21 cellular contexts compared by ENCODE assay signal in the genomic region with DNA sequence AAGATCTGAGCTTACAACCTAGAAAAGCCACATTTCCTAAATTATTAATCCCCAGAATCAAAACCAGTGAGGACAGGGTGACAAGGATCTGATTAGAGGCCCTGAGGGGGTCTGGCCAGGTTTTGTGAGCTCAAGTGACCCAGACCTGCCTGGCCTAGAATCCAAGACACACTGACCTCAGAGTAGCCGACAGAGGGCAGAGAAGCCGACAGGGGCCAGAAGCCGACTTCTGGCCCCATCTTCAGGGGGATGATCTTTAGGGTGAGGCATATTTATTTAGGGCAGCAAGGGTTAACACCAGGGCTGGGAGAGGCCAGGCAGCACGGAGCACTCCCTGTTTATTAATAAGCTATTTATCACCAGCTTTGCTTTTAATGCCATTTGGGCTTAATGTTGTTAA. TPM values are rescaled to one million over a fixed set of nuclear protein-coding genes. Genes with fewer than 3 reads are reported as not detected.
A peak's percentile ranks its signal among the peaks of the same experiment; 100 is the strongest.
DNase-seq lines count a peak whose midpoint lies in the region; ATAC-seq, FAIRE-seq and TF ChIP-seq lines count a peak whose summit lies in the region.
"Had no signal": no experiment of that assay in that cellular context is flagged by ENCODE, and none has a peak within 500 bp of the region (broad histone marks: within the 10 kb centered on the region; RNA-seq: fewer than 3 reads in every experiment).

No MANE protein-coding gene starts in this region.

- H3K4me3 ChIP-seq in HepG2 (replicated peaks in 1 of 3; ENCODE audit: insufficient read depth in 1 of 3, low read depth in 2 of 3, low read length in 3 of 3), result no peak overlapping the region
- no peak overlapping the region for H3K4me3 ChIP-seq in right lobe of liver
- no peak overlapping the region for H3K4me3 ChIP-seq in WERI-Rb-1 (ENCODE audit: low read depth, low read length)
- no peak overlapping the region for H3K4me3 ChIP-seq in neural progenitor cell
- H3K4me3 ChIP-seq in stomach, result no peak overlapping the region
- H3K4me3 ChIP-seq: GM23248 had no signal

- FAIRE-seq in HepG2 (lab: Jason Lieb, UNC), result no peak
- FAIRE-seq: A204.1, D721Med, G401.6, GM12891, GM19239 had no signal

- no peak for TF ChIP-seq RAD21 in HepG2 (CRISPR knock-in tag; IDR thresholded peaks at IDR 0.05)

- H3K27ac Mint-ChIP-seq in neural progenitor cell, result peak overlapping the region; percentile 65
- H3K27ac Mint-ChIP-seq: CD4-positive, CD25-positive, alpha-beta regulatory T cell; CD8-positive, alpha-beta memory T cell had no signal

- H3K27me3 ChIP-seq in HepG2 (ENCODE audit: control insufficient read depth in 1 of 2, insufficient read depth in 2 of 2, low read length in 2 of 2), result peaks cover 7 to 27% of the 10 kb centered on the region in 2 experiments
- H3K27me3 ChIP-seq in right lobe of liver, result no peaks in the 10 kb centered on the region
- H3K27me3 ChIP-seq in WERI-Rb-1 (ENCODE audit: insufficient read depth, low read depth, severe bottlenecking), result no peaks in the 10 kb centered on the region
- H3K27me3 ChIP-seq in neural progenitor cell, result no peaks in the 10 kb centered on the region
- peaks cover 0 to 8% (median 0%) of the 10 kb centered on the region in 3 donors for H3K27me3 ChIP-seq in stomach
- H3K27me3 ChIP-seq: BE2C had no signal

- no peaks in the 10 kb centered on the region for H3F3A ChIP-seq in neural progenitor cell (ENCODE audit: low read depth)

- H3K9me3 ChIP-seq in HepG2 (ENCODE audit: low read length) (no peaks in the 10 kb centered on the region), right lobe of liver (no peaks in the 10 kb centered on the region), WERI-Rb-1 (ENCODE audit: severe bottlenecking) (no peaks in the 10 kb centered on the region), neural progenitor cell (ENCODE audit: low read depth) (no peaks in the 10 kb centered on the region), stomach (no peaks in the 10 kb centered on the region)
- H3K9me3 ChIP-seq: BE2C had no signal

- in situ Hi-C loops in HepG2 (cut with HindIII; ENCODE audit: extremely low pct_ligation_motif_present, low pct_unique_long_range_greater_than_20kb), result no loop called here

- H3K27ac ChIP-seq in HepG2 (ENCODE audit: extremely low read length, insufficient read depth, low read length) (no peak overlapping the region), right lobe of liver (no peak overlapping the region), WERI-Rb-1 (peak overlapping the region; percentile 89), neural progenitor cell (no peak overlapping the region), stomach (peak overlapping the region in 3 of 5 donors; percentile 20 to 57 (median 46))
- H3K27ac ChIP-seq: GM23248 had no signal

- TF ChIP-seq CTCF in HepG2 (CRISPR knock-in tag; IDR thresholded peaks at IDR 0.05), result no peak
- no peak for TF ChIP-seq CTCF in right lobe of liver (IDR thresholded peaks at IDR 0.05)
- TF ChIP-seq CTCF in WERI-Rb-1 (IDR thresholded peaks at IDR 0.05; ENCODE audit: low read depth, low read length), result peak; percentile 32; the same call in 1 of the 2 replicates
- TF ChIP-seq CTCF in neural progenitor cell (IDR thresholded peaks at IDR 0.05), result no peak
- TF ChIP-seq CTCF in stomach (IDR thresholded peaks at IDR 0.05), result no peak

- POLR2A ChIA-PET in HepG2 (lab: Yijun Ruan, JAX), result no interaction called here

- no peak for TF ChIP-seq POLR2A in HepG2 (IDR thresholded peaks at IDR 0.05; ENCODE audit: insufficient read depth in 1 of 2, low read depth in 2 of 2, low read length in 2 of 2)
- TF ChIP-seq POLR2A in right lobe of liver (IDR thresholded peaks at IDR 0.05), result no peak
- TF ChIP-seq POLR2A in stomach (IDR thresholded peaks at IDR 0.05), result no peak

- no peak for DNase-seq in HepG2 (ENCODE audit: low spot score)
- DNase-seq in right lobe of liver, result no peak
- DNase-seq in WERI-Rb-1, result peak; percentile 46
- no peak for DNase-seq in neural progenitor cell (ENCODE audit: low spot score)
- DNase-seq in stomach, result no peak
- no peak for DNase-seq in T-helper 2 cell
- no peak for DNase-seq in NCI-H128 (lab: John Stamatoyannopoulos, UW; ENCODE audit: unreplicated experiment)
- DNase-seq: ACHN; BE2C; C1 segment of cervical spinal cord; CD4-positive, CD25-positive, alpha-beta regulatory T cell; CD8-positive, alpha-beta memory T cell; COR-L47; GM23248; HCEC 1CT had no signal

- H4K20me1 ChIP-seq in HepG2 (ENCODE audit: insufficient read depth, low read length) (no peaks in the 10 kb centered on the region), neural progenitor cell (ENCODE audit: low read depth) (peaks cover 4% of the 10 kb centered on the region)

- H3K36me3 Mint-ChIP-seq in neural progenitor cell, result no peaks in the 10 kb centered on the region
- H3K36me3 Mint-ChIP-seq: CD4-positive, CD25-positive, alpha-beta regulatory T cell; CD8-positive, alpha-beta memory T cell had no signal

- 0% methylated on average over 1 of the region's 4 CpGs for WGBS in HepG2 (ENCODE audit: low lambda C conversion rate)
- WGBS in right lobe of liver (ENCODE audit: insufficient coverage, low coverage, low lambda C conversion rate, missing lambda C conversion rate), result 0% methylated on average over 1 of the region's 4 CpGs
- WGBS in stomach, 5 donors, result 48 to 62% (median 61%) methylated on average over 4 of the region's 4 CpGs

- peaks cover 29% of the 10 kb centered on the region for H3K4me1 Mint-ChIP-seq in neural progenitor cell

- CTCF ChIA-PET in HepG2 (lab: Yijun Ruan, JAX; ENCODE audit: low intra/inter-chr PET ratio, low total read pairs), result no interaction called here

- H3K4me2 ChIP-seq in HepG2 (ENCODE audit: low read depth, low read length) (no peak overlapping the region), neural progenitor cell (no peak overlapping the region)

- no peak overlapping the region for H3K4me3 Mint-ChIP-seq in neural progenitor cell
- H3K4me3 Mint-ChIP-seq: CD4-positive, CD25-positive, alpha-beta regulatory T cell; CD8-positive, alpha-beta memory T cell had no signal

- H3K36me3 ChIP-seq in HepG2 (replicated peaks in 1 of 2; ENCODE audit: control insufficient read depth in 1 of 2, insufficient read depth in 2 of 2, low read length in 2 of 2) (no peaks in the 10 kb centered on the region), right lobe of liver (no peaks in the 10 kb centered on the region), WERI-Rb-1 (peaks cover 31% of the 10 kb centered on the region), neural progenitor cell (no peaks in the 10 kb centered on the region), stomach (peaks cover 0 to 10% (median 2%) of the 10 kb centered on the region in 4 donors)
- H3K36me3 ChIP-seq: BE2C had no signal

- TF ChIP-seq EP300 in HepG2 (IDR thresholded peaks at IDR 0.05; ENCODE audit: low read depth in 2 of 2, low read length in 2 of 2), result no peak
- TF ChIP-seq EP300 in HepG2 (CRISPR knock-in tag; IDR thresholded peaks at IDR 0.05; ENCODE audit: borderline replicate concordance), result no peak
- TF ChIP-seq EP300 in stomach (IDR thresholded peaks at IDR 0.05), result no peak

- H3K9me3 Mint-ChIP-seq in neural progenitor cell, result no peaks in the 10 kb centered on the region
- H3K9me3 Mint-ChIP-seq: CD4-positive, CD25-positive, alpha-beta regulatory T cell; CD8-positive, alpha-beta memory T cell had no signal

- H3K27me3 Mint-ChIP-seq in neural progenitor cell (ENCODE audit: insufficient read depth, low read depth), result peaks cover 9% of the 10 kb centered on the region
- H3K27me3 Mint-ChIP-seq: CD4-positive, CD25-positive, alpha-beta regulatory T cell had no signal

- H3K79me2 ChIP-seq in HepG2 (ENCODE audit: insufficient read depth, low read length) (no peaks in the 10 kb centered on the region), neural progenitor cell (ENCODE audit: low read depth) (no peaks in the 10 kb centered on the region)

- H3K9ac ChIP-seq in HepG2 (ENCODE audit: insufficient read depth, low read depth, low read length), result no peak overlapping the region
- H3K9ac ChIP-seq in neural progenitor cell, result no peak overlapping the region
- H3K9ac ChIP-seq: GM23248 had no signal

- H3K4me1 ChIP-seq in HepG2 (ENCODE audit: insufficient read depth, low read length) (no peaks in the 10 kb centered on the region), right lobe of liver (no peaks in the 10 kb centered on the region), neural progenitor cell (peaks cover 25% of the 10 kb centered on the region), stomach (peaks cover 24 to 68% (median 48%) of the 10 kb centered on the region in 4 donors)

- intact Hi-C loops in HepG2 (cut with micrococcal nuclease; ENCODE audit: unreplicated experiment) (no loop called here), right lobe of liver (cut with DNase I) (no loop called here), stomach (cut with DNase I; ENCODE audit: low total_unique reads) (no loop called here)

- no peak overlapping the region for H2AFZ ChIP-seq in HepG2 (ENCODE audit: low read length)
- no peak overlapping the region for H2AFZ ChIP-seq in neural progenitor cell (replicated peaks)
- H2AFZ ChIP-seq: GM23248 had no signal

- no peak for ATAC-seq in HepG2
- ATAC-seq in right lobe of liver, result no peak
- ATAC-seq in HG03457 (IDR thresholded peaks at IDR 0.05; ENCODE audit: unreplicated experiment), result no peak

- BruUV-seq in HepG2 (replicated peaks; lab: Mats Ljungman, UMichigan), result no TSS peak

RNA-seq across cellular contexts. Expression of a gene that starts 45.3 kb away (rescaled TPM):
- 2.3 and 3.7 TPM in 2 replicates for total RNA-seq in HepG2 (2016; rRNA removed; fragmentation: Illumina TruSeq; extraction: Trizol)
- total RNA-seq in HepG2 (2016; cell fraction: cytosol; rRNA removed; fragmentation: Illumina TruSeq; extraction: Trizol; ENCODE audit: low read depth), result 1.5 and 1.9 TPM in 2 replicates
- total RNA-seq in HepG2 (2016; cell fraction: insoluble cytoplasmic fraction; rRNA removed; fragmentation: Illumina TruSeq; extraction: Trizol), result 2.8 and 3.2 TPM in 2 replicates
- 3.6 and 4.4 TPM in 2 replicates for total RNA-seq in HepG2 (2016; cell fraction: membrane; rRNA removed; fragmentation: Illumina TruSeq; extraction: Trizol)
- 3.2 TPM in 2 replicates for total RNA-seq in HepG2 (2016; cell fraction: nucleus; rRNA removed; fragmentation: Illumina TruSeq; extraction: Trizol)
- polyA plus RNA-seq in HepG2 (2011; rRNA removed), result 1.9 and 2.2 TPM in 2 replicates
- 2.0 and 2.2 TPM in 2 replicates for polyA plus RNA-seq in HepG2 (2011; cell fraction: cytosol; rRNA removed)
- polyA plus RNA-seq in HepG2 (2011; cell fraction: nucleus; rRNA removed), result 5.8 and 8.1 TPM in 2 replicates
- polyA plus RNA-seq in HepG2 (2012), result 1.0 and 1.4 TPM in 2 replicates
- 1.6 and 2.1 TPM in 2 replicates for polyA plus RNA-seq in HepG2 (2016; cell fraction: cytosol; fragmentation: Illumina TruSeq; extraction: Trizol; ENCODE audit: low read depth)
- 3.0 and 3.9 TPM in 2 replicates for polyA plus RNA-seq in HepG2 (2016; cell fraction: insoluble cytoplasmic fraction; fragmentation: Illumina TruSeq; extraction: Trizol; ENCODE audit: low read depth)
- polyA plus RNA-seq in HepG2 (2016; cell fraction: membrane; fragmentation: Illumina TruSeq; extraction: Trizol; ENCODE audit: low read depth), result 3.7 and 5.0 TPM in 2 replicates
- 4.0 and 4.7 TPM in 2 replicates for polyA plus RNA-seq in HepG2 (2016; cell fraction: nucleus; fragmentation: Illumina TruSeq; extraction: Trizol; ENCODE audit: insufficient read depth, low read depth)
- 2.5 and 2.9 TPM in 2 replicates for polyA minus RNA-seq in HepG2 (2011; rRNA and poly(A)+ RNA removed; ENCODE audit: low replicate concordance)
- 1.7 and 2.1 TPM in 2 replicates for polyA minus RNA-seq in HepG2 (2011; cell fraction: cytosol; rRNA and poly(A)+ RNA removed)
- 2.7 and 3.0 TPM in 2 replicates for polyA minus RNA-seq in HepG2 (2011; cell fraction: nucleus; rRNA and poly(A)+ RNA removed)
- 10 to 100 TPM in 1 of 6 experiments, 1 to 10 TPM in 5; 3.1 to 10.1 (median 5.3) TPM for total RNA-seq in right lobe of liver
- total RNA-seq in neural progenitor cell (ENCODE audit: low replicate concordance), result 3.4 and 10.1 TPM in 2 replicates
- 100 to 1,000 TPM in 2 of 5 donors, 10 to 100 TPM in 3; 24.6 to 166 (median 66.5) TPM for total RNA-seq in stomach
- 10 to 100 TPM in 1 of 3 donors, 1 to 10 TPM in 2; 6.0 to 11.8 (median 6.5) TPM for polyA plus RNA-seq in stomach

Comparison
In these comparisons a context has a peak if more than half of its experiments do, and no peak if none do; other contexts are left out.
1. H3K27ac ChIP-seq: peak in WERI-Rb-1 (single experiment) and stomach (3 of 5); none in HepG2 (single experiment), right lobe of liver (0 of 3) and neural progenitor cell (single experiment).